In the genomic region with DNA sequence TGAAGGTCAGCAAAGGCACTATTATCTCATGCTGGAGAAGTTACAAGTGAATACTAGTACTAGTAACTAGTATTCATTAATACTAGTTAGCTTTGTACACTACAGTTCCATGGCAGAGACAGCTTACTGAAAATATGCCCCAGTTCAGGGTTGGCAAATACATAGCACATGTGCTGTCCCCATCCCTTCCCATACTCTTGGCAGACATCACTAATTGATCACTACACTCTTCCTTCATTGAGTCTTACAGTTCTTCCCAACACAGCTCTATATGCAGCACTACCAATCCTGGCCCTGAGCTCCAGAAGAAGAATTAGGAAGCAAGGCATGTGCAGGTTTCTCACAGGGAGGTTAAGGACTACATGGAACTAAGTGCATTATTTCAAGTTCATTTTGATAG, we compare ENCODE assay signal across 6 cellular contexts.
"Had no signal": no experiment of that assay in that cellular context is flagged by ENCODE, and none has a peak within 500 bp of the region (broad histone marks: within the 10 kb centered on the region; RNA-seq: fewer than 3 reads in every experiment).

No MANE protein-coding gene starts in this region.

- H3K36me3 ChIP-seq: HAP-1 had no signal

- H3K36me3 Mint-ChIP-seq: IgD-negative memory B cell had no signal

- H3K9me3 ChIP-seq: HAP-1 had no signal

- H3K27ac ChIP-seq: HL-60 had no signal

- H3K27me3 Mint-ChIP-seq: IgD-negative memory B cell had no signal

- ATAC-seq: HepG2 had no signal

- DNase-seq: GOT3 had no signal

- FAIRE-seq: HepG2 had no signal

- H3K9me3 Mint-ChIP-seq: HFFc6, IgD-negative memory B cell had no signal

- H3K27ac Mint-ChIP-seq: HFFc6 had no signal

- H3K4me3 ChIP-seq: HAP-1 had no signal

- H3K4me3 Mint-ChIP-seq: HFFc6 had no signal
